ENCODE assay signal across 13 cellular contexts in the genomic region with DNA sequence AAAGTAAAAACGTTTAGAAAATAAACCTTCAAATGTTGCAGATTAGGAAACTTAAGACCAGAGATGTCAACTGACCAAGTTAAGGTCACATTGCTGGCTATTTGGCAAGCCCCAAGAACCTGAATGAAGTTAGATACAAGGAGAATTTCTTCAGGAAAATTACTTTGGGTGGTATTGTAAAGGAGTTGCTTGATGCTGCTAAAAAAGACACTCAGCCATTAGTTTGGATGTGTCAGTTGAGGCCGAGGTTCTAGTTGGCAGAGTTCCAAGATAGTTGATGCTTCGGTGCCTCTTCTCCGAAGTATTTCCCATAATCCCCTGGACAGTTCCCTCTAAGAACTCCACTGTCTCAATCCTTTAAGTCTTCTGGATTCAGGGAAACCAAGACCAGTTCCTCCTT. TPM values are rescaled to one million over a fixed set of nuclear protein-coding genes. Genes with fewer than 3 reads are reported as not detected.
DNase-seq lines count a peak whose midpoint lies in the region; ATAC-seq and TF ChIP-seq lines count a peak whose summit lies in the region.
"Had no signal": no experiment of that assay in that cellular context is flagged by ENCODE, and none has a peak within 500 bp of the region (broad histone marks: within the 10 kb centered on the region; RNA-seq: fewer than 3 reads in every experiment).

No MANE protein-coding gene starts in this region.

- TF ChIP-seq CTCF in endodermal cell (conservative IDR thresholded peaks at IDR 0.05) (no peak), chondrocyte (IDR thresholded peaks at IDR 0.05) (no peak)

- peaks cover 63% of the 10 kb centered on the region for H3K4me1 Mint-ChIP-seq in activated CD8-positive, alpha-beta memory T cell treated with anti-CD3 and anti-CD28 coated beads, Interleukin-2, amount 10 ng/mL, durations not matched to agents 7 days and 5 days
- H3K4me1 Mint-ChIP-seq in endodermal cell (peaks cover 57% of the 10 kb centered on the region), chondrocyte (ENCODE audit: low read depth) (peaks cover 37% of the 10 kb centered on the region)
- peaks cover 85% of the 10 kb centered on the region for H3K4me1 Mint-ChIP-seq in stimulated activated effector memory CD8-positive, alpha-beta T cell treated with anti-CD3 and anti-CD28 coated beads, Interleukin-12 subunit alpha, Interleukin-12 subunit beta, amount 100 ng/mL, for 72 hours

- peaks cover 27% of the 10 kb centered on the region for H3K4me1 ChIP-seq in endodermal cell (ENCODE audit: control insufficient read depth, insufficient read depth, low read length)

- CTCF ChIA-PET in activated CD8-positive, alpha-beta memory T cell treated with anti-CD3 and anti-CD28 coated beads, Interleukin-2, amount 10 ng/mL, durations not matched to agents 7 days and 5 days (lab: Charles Lee): interaction anchor here (0.9 to 1.5 kb wide), 4 partner anchors 9 to 91 kb away, joined by 3 to 4 read pairs (median 3); no protein-coding TSS in a partner anchor

- H3K27ac Mint-ChIP-seq in activated CD8-positive, alpha-beta memory T cell treated with anti-CD3 and anti-CD28 coated beads, Interleukin-2, amount 10 ng/mL, durations not matched to agents 7 days and 5 days: peak overlapping the region; percentile 25
- H3K27ac Mint-ChIP-seq in endodermal cell: peak overlapping the region; percentile 84
- H3K27ac Mint-ChIP-seq in stimulated activated effector memory CD8-positive, alpha-beta T cell treated with anti-CD3 and anti-CD28 coated beads, Interleukin-12 subunit alpha, Interleukin-12 subunit beta, amount 100 ng/mL, for 72 hours: peak overlapping the region; percentile 92
- no peak overlapping the region for H3K27ac Mint-ChIP-seq in chondrocyte (ENCODE audit: unreplicated experiment)

- no peak overlapping the region for H3K4me3 ChIP-seq in endodermal cell (ENCODE audit: low read length)
- H3K4me3 ChIP-seq: tibial nerve had no signal

- H3K27me3 Mint-ChIP-seq in activated CD8-positive, alpha-beta memory T cell treated with anti-CD3 and anti-CD28 coated beads, Interleukin-2, amount 10 ng/mL, durations not matched to agents 7 days and 5 days: no peaks in the 10 kb centered on the region
- H3K27me3 Mint-ChIP-seq in endodermal cell (ENCODE audit: insufficient read depth): peaks cover 3% of the 10 kb centered on the region
- H3K27me3 Mint-ChIP-seq in chondrocyte (ENCODE audit: low read depth): no peaks in the 10 kb centered on the region

- H3K36me3 ChIP-seq in endodermal cell (ENCODE audit: control insufficient read depth, insufficient read depth, low read length): peaks cover 7% of the 10 kb centered on the region

- H3K36me3 Mint-ChIP-seq in activated CD8-positive, alpha-beta memory T cell treated with anti-CD3 and anti-CD28 coated beads, Interleukin-2, amount 10 ng/mL, durations not matched to agents 7 days and 5 days: peaks cover 23% of the 10 kb centered on the region
- peaks cover 18% of the 10 kb centered on the region for H3K36me3 Mint-ChIP-seq in endodermal cell (ENCODE audit: low read depth)
- H3K36me3 Mint-ChIP-seq in stimulated activated effector memory CD8-positive, alpha-beta T cell treated with anti-CD3 and anti-CD28 coated beads, Interleukin-12 subunit alpha, Interleukin-12 subunit beta, amount 100 ng/mL, for 72 hours: peaks cover 60% of the 10 kb centered on the region
- peaks cover 12% of the 10 kb centered on the region for H3K36me3 Mint-ChIP-seq in chondrocyte (ENCODE audit: low read depth)

- 38 to 72% methylated on average over 2 to 4 of the region's 4 CpGs for WGBS in endodermal cell (ENCODE audit: insufficient coverage in 1 of 2, insufficient read length in 1 of 2), 2 experiments

- H3K9me3 Mint-ChIP-seq in activated CD8-positive, alpha-beta memory T cell treated with anti-CD3 and anti-CD28 coated beads, Interleukin-2, amount 10 ng/mL, durations not matched to agents 7 days and 5 days (ENCODE audit: low read depth): no peaks in the 10 kb centered on the region
- H3K9me3 Mint-ChIP-seq in endodermal cell (no peaks in the 10 kb centered on the region), chondrocyte (ENCODE audit: low read depth) (no peaks in the 10 kb centered on the region)
- no peaks in the 10 kb centered on the region for H3K9me3 Mint-ChIP-seq in stimulated activated effector memory CD8-positive, alpha-beta T cell treated with anti-CD3 and anti-CD28 coated beads, Interleukin-12 subunit alpha, Interleukin-12 subunit beta, amount 100 ng/mL, for 72 hours

- no peak overlapping the region for H3K27ac ChIP-seq in endodermal cell (ENCODE audit: low read depth, low read length)

- H3K9ac ChIP-seq in endodermal cell (ENCODE audit: extremely low read depth, low read length, poor library complexity, severe bottlenecking): peak overlapping the region; percentile 35

- H3K9me3 ChIP-seq in endodermal cell (ENCODE audit: control insufficient read depth, low read length): no peaks in the 10 kb centered on the region
- H3K9me3 ChIP-seq: tibial nerve had no signal

- no peak overlapping the region for H3K4me3 Mint-ChIP-seq in activated CD8-positive, alpha-beta memory T cell treated with anti-CD3 and anti-CD28 coated beads, Interleukin-2, amount 10 ng/mL, durations not matched to agents 7 days and 5 days
- no peak overlapping the region for H3K4me3 Mint-ChIP-seq in endodermal cell
- H3K4me3 Mint-ChIP-seq in stimulated activated effector memory CD8-positive, alpha-beta T cell treated with anti-CD3 and anti-CD28 coated beads, Interleukin-12 subunit alpha, Interleukin-12 subunit beta, amount 100 ng/mL, for 72 hours: peak overlapping the region; percentile 65
- H3K4me3 Mint-ChIP-seq in chondrocyte (ENCODE audit: unreplicated experiment): no peak overlapping the region

- no peak for DNase-seq in activated CD8-positive, alpha-beta memory T cell treated with anti-CD3 and anti-CD28 coated beads, Interleukin-2, amount 10 ng/mL, durations not matched to agents 7 days and 5 days
- DNase-seq in activated CD8-positive, alpha-beta memory T cell treated with anti-CD3 and anti-CD28 coated beads, Interleukin-2, amount 50 U/mL, for 4 hours: no peak
- DNase-seq in OCI-M1 (lab: John Stamatoyannopoulos, UW) (peak; percentile 66), endodermal cell (no peak), SW 1271 (lab: John Stamatoyannopoulos, UW) (no peak), chondrocyte (ENCODE audit: low spot score) (no peak)
- no peak for DNase-seq in stimulated activated effector memory CD8-positive, alpha-beta T cell treated with anti-CD3 and anti-CD28 coated beads, Interleukin-12 subunit alpha, Interleukin-12 subunit beta, amount 100 ng/mL, for 72 hours (ENCODE audit: low spot score in 2 of 2)
- DNase-seq: anterior cingulate cortex, NCI-H1092 treated with DMSO at 0.1 percent for 48 hours, nucleus accumbens had no signal

- no peak for ATAC-seq in activated CD8-positive, alpha-beta memory T cell treated with anti-CD3 and anti-CD28 coated beads, Interleukin-2, amount 10 ng/mL, durations not matched to agents 7 days and 5 days
- ATAC-seq in stimulated activated effector memory CD8-positive, alpha-beta T cell treated with anti-CD3 and anti-CD28 coated beads, Interleukin-12 subunit alpha, Interleukin-12 subunit beta, amount 100 ng/mL, for 72 hours: no peak
- no peak for ATAC-seq in GM21515 (IDR thresholded peaks at IDR 0.05; ENCODE audit: unreplicated experiment)

- H3K27me3 ChIP-seq in endodermal cell (ENCODE audit: control insufficient read depth, insufficient read depth, low read length, poor library complexity, severe bottlenecking): no peaks in the 10 kb centered on the region
- H3K27me3 ChIP-seq: tibial nerve had no signal

RNA-seq across cellular contexts. Expression of a gene that starts 24.3 kb away (rescaled TPM):
- 10 to 100 TPM; 34.7 to 54.2 TPM for total RNA-seq in activated CD8-positive, alpha-beta memory T cell treated with anti-CD3 and anti-CD28 coated beads, Interleukin-2, amount 10 ng/mL, durations not matched to agents 7 days and 5 days
- total RNA-seq in endodermal cell (10 to 100 TPM; 15.6 to 19.2 TPM), chondrocyte (24.3 to 39.7 TPM (median 39.2 TPM) in 3 replicates)
- polyA plus RNA-seq in endodermal cell (2013, experiment 1 of 2): 14.4 TPM
- polyA plus RNA-seq in endodermal cell (2013, experiment 2 of 2): 12.8 TPM

RNA-seq across cellular contexts. Expression of a gene that starts 35.0 kb away (rescaled TPM):
- not detected for total RNA-seq in activated CD8-positive, alpha-beta memory T cell treated with anti-CD3 and anti-CD28 coated beads, Interleukin-2, amount 10 ng/mL, durations not matched to agents 7 days and 5 days
- total RNA-seq in endodermal cell (under 1 TPM in 1 of 2 donors, not detected in 1; 0.42 TPM), chondrocyte (not detected in 3 replicates)
- polyA plus RNA-seq in endodermal cell (2013, experiment 1 of 2): not detected
- polyA plus RNA-seq in endodermal cell (2013, experiment 2 of 2): not detected
- total RNA-seq: esophagus mucosa had no signal
